ENCODE assay signal across 23 cellular contexts in genomic region chr2:144396318-144396717, GRCh38.
"Had no signal": no experiment of that assay in that cellular context is flagged by ENCODE, and none has a peak within 500 bp of the region (broad histone marks: within the 10 kb centered on the region; RNA-seq: fewer than 3 reads in every experiment).

No MANE protein-coding gene starts in this region.

- H3K4me3 Mint-ChIP-seq: activated naive CD8-positive, alpha-beta T cell treated with anti-CD3 and anti-CD28 coated beads for 36 hours; activated T-cell treated with anti-CD3 and anti-CD28 coated beads, Interleukin-2, amount 50 U/mL, for 24 hours; mesothelial cell of epicardium; nephron; stimulated activated naive B cell treated with anti-CD40 and anti-IgM and Interleukin-4, amounts not matched to agents 10 μg/mL and 1 μg/mL and 100 μg/mL, for 72 hours had no signal

- H3K27ac ChIP-seq: coronary artery, right lobe of liver, skin epidermis, thoracic aorta had no signal

- H3K9me3 ChIP-seq: right lobe of liver, thoracic aorta, upper lobe of left lung had no signal

- H3K27me3 ChIP-seq: right lobe of liver, upper lobe of left lung had no signal

- H3K27me3 Mint-ChIP-seq: activated naive CD8-positive, alpha-beta T cell treated with anti-CD3 and anti-CD28 coated beads for 36 hours; activated T-cell treated with anti-CD3 and anti-CD28 coated beads, Interleukin-2, amount 50 U/mL, for 24 hours; stimulated activated naive B cell treated with anti-CD40 and anti-IgM and Interleukin-4, amounts not matched to agents 10 μg/mL and 1 μg/mL and 100 μg/mL, for 72 hours had no signal

- H3K27ac Mint-ChIP-seq: activated naive CD8-positive, alpha-beta T cell treated with anti-CD3 and anti-CD28 coated beads for 36 hours; activated T-cell treated with anti-CD3 and anti-CD28 coated beads, Interleukin-2, amount 50 U/mL, for 24 hours; mesothelial cell of epicardium; stimulated activated naive B cell treated with anti-CD40 and anti-IgM and Interleukin-4, amounts not matched to agents 10 μg/mL and 1 μg/mL and 100 μg/mL, for 72 hours had no signal

- H3K4me1 ChIP-seq: right lobe of liver, upper lobe of left lung had no signal

- H3K4me3 ChIP-seq: coronary artery, right lobe of liver, skin epidermis, thoracic aorta, upper lobe of left lung had no signal

- H3K4me1 Mint-ChIP-seq: stimulated activated naive B cell treated with anti-CD40 and anti-IgM and Interleukin-4, amounts not matched to agents 10 μg/mL and 1 μg/mL and 100 μg/mL, for 72 hours had no signal

- DNase-seq: activated CD4-positive, alpha-beta T cell treated with anti-CD3 and anti-CD28 coated beads, Interleukin-2, amount 50 U/mL, for 4 hours; activated CD8-positive, alpha-beta memory T cell treated with anti-CD3 and anti-CD28 coated beads for 24 hours; activated CD8-positive, alpha-beta memory T cell treated with anti-CD3 and anti-CD28 coated beads, Interleukin-2, amount 50 U/mL, for 4 hours; activated naive CD4-positive, alpha-beta T cell treated with Interleukin-2 at 50 U/mL for 16 hours; activated naive CD8-positive, alpha-beta T cell treated with anti-CD3 and anti-CD28 coated beads for 36 hours; activated T-cell treated with anti-CD3 and anti-CD28 coated beads, Interleukin-2, amount 50 U/mL, for 24 hours; cerebellar nuclear complex; erythroblast; foreskin fibroblast; kidney glomerular epithelial cell; left ventricle myocardium superior; mammary epithelial cell; nucleus accumbens; right lobe of liver; stimulated activated CD4-positive, alpha-beta T cell treated with anti-CD3 and anti-CD28 coated beads, Interleukin-15, amount 100 ng/mL, for 24 hours; stimulated activated naive B cell treated with anti-CD40 and anti-IgM and Interleukin-4, amounts not matched to agents 10 μg/mL and 1 μg/mL and 100 μg/mL, for 72 hours; T-helper 9 cell; upper lobe of left lung had no signal

- ATAC-seq: left ventricle myocardium superior; right lobe of liver; stimulated activated naive B cell treated with anti-CD40 and anti-IgM and Interleukin-4, amounts not matched to agents 10 μg/mL and 1 μg/mL and 100 μg/mL, for 72 hours had no signal

- H3K9me3 Mint-ChIP-seq: activated T-cell treated with anti-CD3 and anti-CD28 coated beads, Interleukin-2, amount 50 U/mL, for 24 hours; nephron; stimulated activated naive B cell treated with anti-CD40 and anti-IgM and Interleukin-4, amounts not matched to agents 10 μg/mL and 1 μg/mL and 100 μg/mL, for 72 hours had no signal
